ENCODE assay signal across 10 cellular contexts in genomic region chr11:118574636-118575035, GRCh38. TPM values are rescaled to one million over a fixed set of nuclear protein-coding genes. Genes with fewer than 3 reads are reported as not detected.
DNase-seq lines count a peak whose midpoint lies in the region; ATAC-seq, FAIRE-seq and TF ChIP-seq lines count a peak whose summit lies in the region.
"Had no signal": no experiment of that assay in that cellular context is flagged by ENCODE, and none has a peak within 500 bp of the region (broad histone marks: within the 10 kb centered on the region; RNA-seq: fewer than 3 reads in every experiment).

No MANE protein-coding gene starts in this region.

- no peak overlapping the region for H4K91ac ChIP-seq in trophoblast cell (ENCODE audit: low read depth, low read length)

- peak overlapping the region in 1 of 2 experiments; percentile 16; a peak in 1 of 4 replicates for H3K4me3 ChIP-seq in DND-41 (ENCODE audit: low read depth in 1 of 2, low read length in 2 of 2)
- H3K4me3 ChIP-seq in Karpas-422 (ENCODE audit: low read length): no peak overlapping the region
- H3K4me3 ChIP-seq in coronary artery: peak overlapping the region; percentile 94
- H3K4me3 ChIP-seq in trophoblast cell (ENCODE audit: low read depth, low read length): no peak overlapping the region
- no peak overlapping the region for H3K4me3 ChIP-seq in small intestine (ENCODE audit: low read depth in 1 of 2, low read length in 2 of 2)

- no peak overlapping the region for H2BK5ac ChIP-seq in trophoblast cell (ENCODE audit: low read depth, low read length, poor library complexity)

- H3K18ac ChIP-seq in trophoblast cell (ENCODE audit: low read length): no peak overlapping the region

- H4K20me1 ChIP-seq in DND-41 (ENCODE audit: insufficient read depth, low read length) (peaks cover 35% of the 10 kb centered on the region), Karpas-422 (ENCODE audit: insufficient read depth, low read depth, low read length) (peaks cover 11% of the 10 kb centered on the region)

- no peak for DNase-seq in DND-41
- no peak for DNase-seq in Karpas-422
- DNase-seq in coronary artery (ENCODE audit: low spot score): no peak
- peak; percentile 13 to 47 for DNase-seq in trophoblast cell
- DNase-seq in small intestine: no peak
- DNase-seq in NCI-H146 (lab: John Stamatoyannopoulos, UW): no peak
- DNase-seq: cortex of kidney, NCI-H345 had no signal

- H3K79me1 ChIP-seq in trophoblast cell (ENCODE audit: low read length): peaks cover 6% of the 10 kb centered on the region

- H3K9ac ChIP-seq in DND-41 (ENCODE audit: low read depth, low read length) (no peak overlapping the region), Karpas-422 (ENCODE audit: low read length) (no peak overlapping the region), trophoblast cell (ENCODE audit: low read length) (no peak overlapping the region)
- H3K9ac ChIP-seq: parathyroid adenoma had no signal

- ATAC-seq in DND-41 (ENCODE audit: insufficient read depth, low read depth): no peak
- ATAC-seq in HG03520 (IDR thresholded peaks at IDR 0.05; ENCODE audit: unreplicated experiment): no peak

- no peaks in the 10 kb centered on the region for H3K9me3 ChIP-seq in DND-41 (ENCODE audit: insufficient read depth, low read length, severe bottlenecking)
- H3K9me3 ChIP-seq in Karpas-422 (ENCODE audit: low read length): no peaks in the 10 kb centered on the region
- H3K9me3 ChIP-seq in trophoblast cell (ENCODE audit: insufficient read depth, low read depth, low read length): no peaks in the 10 kb centered on the region
- no peaks in the 10 kb centered on the region for H3K9me3 ChIP-seq in small intestine (ENCODE audit: control insufficient read depth, low read depth)

- peaks cover 81% of the 10 kb centered on the region for H3K79me2 ChIP-seq in DND-41 (ENCODE audit: insufficient read depth, low read length)
- peaks cover 66% of the 10 kb centered on the region for H3K79me2 ChIP-seq in Karpas-422 (ENCODE audit: low read length)
- H3K79me2 ChIP-seq in trophoblast cell (ENCODE audit: control insufficient read depth, insufficient read depth, low read length, poor library complexity): peaks cover 17% of the 10 kb centered on the region

- no peak overlapping the region for H3K14ac ChIP-seq in trophoblast cell (ENCODE audit: low read length)

- H3K4me2 ChIP-seq in DND-41 (ENCODE audit: insufficient read depth, low read length) (peak overlapping the region; percentile 76; the same call in 1 of the 2 replicates), Karpas-422 (ENCODE audit: low read depth, low read length, poor library complexity, severe bottlenecking) (peak overlapping the region; percentile 80), trophoblast cell (ENCODE audit: low read length) (no peak overlapping the region)

- no peak for FAIRE-seq in small intestine (lab: Jason Lieb, UNC)

- peak overlapping the region; percentile 54 for H4K12ac ChIP-seq in trophoblast cell (ENCODE audit: low read depth, low read length)

- no peaks in the 10 kb centered on the region for H3K9me2 ChIP-seq in Karpas-422 (replicated peaks; ENCODE audit: insufficient read depth, low read length)

- H3K27me3 ChIP-seq in DND-41 (ENCODE audit: insufficient read depth, low read length, poor library complexity): no peaks in the 10 kb centered on the region
- H3K27me3 ChIP-seq in Karpas-422 (ENCODE audit: low read length): no peaks in the 10 kb centered on the region
- H3K27me3 ChIP-seq in trophoblast cell (ENCODE audit: insufficient read depth, low read length): no peaks in the 10 kb centered on the region
- no peaks in the 10 kb centered on the region for H3K27me3 ChIP-seq in small intestine (ENCODE audit: control insufficient read depth in 2 of 2, insufficient read depth in 2 of 2, low read length in 2 of 2)

- peak overlapping the region; percentile 98 for H3K4ac ChIP-seq in trophoblast cell (ENCODE audit: low read depth, low read length)

- no CpG with 5 or more reads among the region's 7 CpGs for WGBS in trophoblast cell (ENCODE audit: extremely low coverage, insufficient coverage, insufficient read length)
- WGBS in small intestine, 3 donors: 80 to 95% (median 84%) methylated on average over 7 of the region's 7 CpGs

- H2AFZ ChIP-seq in DND-41 (ENCODE audit: low read depth, low read length): no peak overlapping the region
- no peak overlapping the region for H2AFZ ChIP-seq in Karpas-422 (ENCODE audit: low read length)
- H2AFZ ChIP-seq in trophoblast cell (ENCODE audit: insufficient read depth, low read length, poor library complexity): no peak overlapping the region
- H2AFZ ChIP-seq: parathyroid adenoma had no signal

- no peak overlapping the region for H3K23ac ChIP-seq in trophoblast cell (ENCODE audit: low read length)

- H3K27ac ChIP-seq in DND-41 (ENCODE audit: low read length) (no peak overlapping the region), Karpas-422 (ENCODE audit: low read length) (no peak overlapping the region), coronary artery (no peak overlapping the region), trophoblast cell (ENCODE audit: low read depth, low read length) (no peak overlapping the region), small intestine (ENCODE audit: low read depth in 1 of 2, low read length in 1 of 2) (no peak overlapping the region)
- H3K27ac ChIP-seq: parathyroid adenoma had no signal

- H3K36me3 ChIP-seq in DND-41 (ENCODE audit: insufficient read depth, low read length) (peaks cover 13% of the 10 kb centered on the region), Karpas-422 (ENCODE audit: insufficient read depth, low read length) (no peaks in the 10 kb centered on the region), trophoblast cell (ENCODE audit: control insufficient read depth in 1 of 2, insufficient read depth in 2 of 2, low read length in 2 of 2) (peaks cover 3% of the 10 kb centered on the region in 2 experiments), small intestine (ENCODE audit: control insufficient read depth in 2 of 2, insufficient read depth in 2 of 2, low read length in 2 of 2) (peaks cover 0 to 2% of the 10 kb centered on the region in 2 donors)

- H3K4me1 ChIP-seq in DND-41 (ENCODE audit: insufficient read depth, low read length): peaks cover 33% of the 10 kb centered on the region
- H3K4me1 ChIP-seq in Karpas-422 (ENCODE audit: low read length): peaks cover 25% of the 10 kb centered on the region
- H3K4me1 ChIP-seq in trophoblast cell (ENCODE audit: control insufficient read depth in 1 of 2, insufficient read depth in 2 of 2, low read length in 2 of 2): peaks cover 2 to 6% of the 10 kb centered on the region in 2 experiments
- peaks cover 2 to 5% of the 10 kb centered on the region in 2 donors for H3K4me1 ChIP-seq in small intestine (ENCODE audit: control insufficient read depth in 2 of 2, insufficient read depth in 1 of 2, low read depth in 1 of 2, low read length in 1 of 2)

- no peak overlapping the region for H4K8ac ChIP-seq in trophoblast cell (ENCODE audit: low read depth, low read length)

- no peak overlapping the region for H2BK12ac ChIP-seq in trophoblast cell (ENCODE audit: low read length)

- H2AK5ac ChIP-seq in trophoblast cell (ENCODE audit: low read length): no peak overlapping the region

- H2BK120ac ChIP-seq in trophoblast cell (ENCODE audit: insufficient read depth, low read length, poor library complexity): no peak overlapping the region

- no peak for TF ChIP-seq CTCF in DND-41 (IDR thresholded peaks at IDR 0.05; ENCODE audit: borderline replicate concordance, extremely low read depth, low read length, poor library complexity, severe bottlenecking)
- no peak for TF ChIP-seq CTCF in coronary artery (IDR thresholded peaks at IDR 0.05)

RNA-seq across cellular contexts. Expression of gene ARCN1, which starts 2.4 kb away (rescaled TPM):
- total RNA-seq in Karpas-422 (2014; rRNA removed; shearing (Covaris generic); ENCODE audit: low replicate concordance): 29.6 and 34.4 TPM in 2 replicates
- polyA plus RNA-seq in trophoblast cell (2013): 246 and 250 TPM in 2 replicates
- polyA plus RNA-seq in small intestine: 100 to 1,000 TPM in 2 of 3 donors, 10 to 100 TPM in 1; 79.7 to 125 (median 103) TPM

RNA-seq across cellular contexts. Expression of gene IFT46, which starts 8.9 kb away (rescaled TPM):
- 13.5 and 28.6 TPM in 2 replicates for total RNA-seq in Karpas-422 (2014; rRNA removed; shearing (Covaris generic); ENCODE audit: low replicate concordance)
- polyA plus RNA-seq in trophoblast cell (2013): 11.9 and 13.7 TPM in 2 replicates
- 1 to 10 TPM; 5.8 to 9.5 (median 7.3) TPM for polyA plus RNA-seq in small intestine

RNA-seq across cellular contexts. Expression of gene PHLDB1, which starts 32.8 kb away (rescaled TPM):
- 0.19 TPM in 1 of 2 replicates, not detected in the other for total RNA-seq in Karpas-422 (2014; rRNA removed; shearing (Covaris generic); ENCODE audit: low replicate concordance)
- polyA plus RNA-seq in trophoblast cell (2013): 22.5 and 22.6 TPM in 2 replicates
- 10 to 100 TPM; 14.1 to 30.7 (median 15.1) TPM for polyA plus RNA-seq in small intestine

RNA-seq across cellular contexts. Expression of gene TMEM25, which starts 43.6 kb away (rescaled TPM):
- total RNA-seq in Karpas-422 (2014; rRNA removed; shearing (Covaris generic); ENCODE audit: low replicate concordance): 9.1 and 12.1 TPM in 2 replicates
- 17.2 and 17.8 TPM in 2 replicates for polyA plus RNA-seq in trophoblast cell (2013)
- 100 to 1,000 TPM in 2 of 3 donors, 10 to 100 TPM in 1; 49.7 to 128 (median 103) TPM for polyA plus RNA-seq in small intestine

RNA-seq across cellular contexts. Expression of gene TTC36, which starts 47.4 kb away (rescaled TPM):
- total RNA-seq in Karpas-422 (2014; rRNA removed; shearing (Covaris generic); ENCODE audit: low replicate concordance): not detected in 2 replicates
- 0.10 and 0.12 TPM in 2 replicates for polyA plus RNA-seq in trophoblast cell (2013)
- polyA plus RNA-seq in small intestine: 10 to 100 TPM in 2 of 3 donors, 1 to 10 TPM in 1; 3.4 to 91.3 (median 26.6) TPM

Comparison
In these comparisons a context has a peak if more than half of its experiments do, and no peak if none do; other contexts are left out.
1. DNase-seq: peak in trophoblast cell (2 of 2); none in DND-41 (single experiment), Karpas-422 (single experiment), coronary artery (single experiment), small intestine (single experiment) and NCI-H146 (single experiment).